ENCODE assay signal across 2 cellular contexts in genomic region chr11:128727811-128728431, GRCh38.
TF ChIP-seq lines count a peak whose summit lies in the region.

No MANE protein-coding gene starts in this region.

TF ChIP-seq in K562, 482 proteins besides CTCF, POLR2A, EP300 and RAD21 (continued from another document):
- TF ChIP-seq ARID3B (CRISPR knock-in tag; IDR thresholded peaks at IDR 0.05; ENCODE audit: borderline replicate concordance) = no peak
- TF ChIP-seq ESRRA (IDR thresholded peaks at IDR 0.05; ENCODE audit: borderline replicate concordance, low read depth) = no peak
- no peak for TF ChIP-seq ZNF274 (IDR thresholded peaks at IDR 0.05; ENCODE audit: borderline replicate concordance, low read depth, low read length)
- no peak for TF ChIP-seq THAP7 (CRISPR knock-in tag; IDR thresholded peaks at IDR 0.05)
- TF ChIP-seq MIER1 (IDR thresholded peaks at IDR 0.05; ENCODE audit: low read depth) = no peak
- no peak for TF ChIP-seq RBBP5 (IDR thresholded peaks at IDR 0.05; ENCODE audit: borderline replicate concordance, insufficient read depth, low read length, poor library complexity, severe bottlenecking)

TF ChIP-seq in HEK293T, 16 proteins besides CTCF, POLR2A, EP300 and RAD21 (continued from another document):
- no peak for TF ChIP-seq L3MBTL2 (conservative IDR thresholded peaks at IDR 0.05)
